In the genomic region with DNA sequence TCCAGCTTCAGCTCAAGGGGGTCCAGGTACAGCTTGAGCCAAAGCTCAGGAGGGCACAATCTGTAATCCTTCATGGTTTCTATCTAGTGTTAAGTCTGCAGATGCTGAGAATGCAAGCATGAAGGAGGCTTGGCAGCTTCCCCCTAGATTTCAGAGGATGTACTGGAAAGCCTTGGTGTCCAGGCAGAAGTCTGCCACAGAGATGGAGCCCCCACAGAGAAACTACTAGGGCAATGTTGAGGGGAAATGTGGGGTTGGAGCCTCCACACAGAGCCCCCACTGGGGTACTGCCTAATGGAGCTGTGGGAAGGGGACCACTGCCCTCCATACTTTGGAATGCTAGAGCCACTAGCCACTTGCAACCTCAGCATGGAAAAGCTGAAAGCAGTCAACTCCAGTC, we compare ENCODE assay signal across 1 cellular context.
TF ChIP-seq lines count a peak whose summit lies in the region.

No MANE protein-coding gene starts in this region.

TF ChIP-seq in GM12878, 131 proteins besides CTCF, POLR2A, EP300 and RAD21:
- TF ChIP-seq CBX5 (IDR thresholded peaks at IDR 0.05; ENCODE audit: low read depth) = 0 out of 2 replicates have a peak, but pooled peaks have one; percentile 52
- TF ChIP-seq POLR2AphosphoS2 (IDR thresholded peaks at IDR 0.05; ENCODE audit: low read depth, low read length) = no peak
